ENCODE assay signal across 13 cellular contexts in the genomic region with DNA sequence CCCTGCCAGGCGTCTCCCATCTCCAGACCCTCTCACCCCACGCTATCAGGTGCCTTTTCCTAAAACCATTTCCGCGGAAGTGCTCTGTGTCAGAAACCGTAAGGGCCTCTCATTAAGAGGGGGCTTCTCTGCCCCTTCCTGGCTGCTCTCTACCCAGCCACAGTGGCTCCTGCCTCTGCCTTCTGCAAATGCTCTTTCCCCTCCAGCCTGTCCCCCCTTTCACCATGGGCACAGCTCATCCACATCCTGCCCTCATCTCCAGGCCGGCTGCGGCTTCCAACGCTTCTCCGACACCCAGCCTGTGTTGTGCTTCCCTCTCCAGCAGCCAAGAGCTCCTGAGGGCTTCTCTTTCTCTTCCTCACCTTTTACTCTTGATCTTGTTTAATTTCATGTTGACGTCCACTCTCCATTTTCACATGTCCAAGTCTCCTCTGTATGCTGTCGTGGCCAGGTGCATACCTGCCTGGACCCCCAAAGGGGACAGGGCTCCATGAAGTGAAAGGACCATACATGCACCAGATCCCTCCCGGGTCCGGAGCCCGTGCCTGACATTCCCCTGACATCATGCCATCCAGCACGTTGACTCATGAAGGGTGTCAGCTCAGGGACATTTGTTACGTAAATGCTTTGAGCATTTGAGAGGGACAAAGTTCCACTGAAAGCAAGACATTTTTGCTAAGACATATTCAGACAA.
A peak's percentile ranks its signal among the peaks of the same experiment; 100 is the strongest.
DNase-seq lines count a peak whose midpoint lies in the region; ATAC-seq and TF ChIP-seq lines count a peak whose summit lies in the region.
"Had no signal": no experiment of that assay in that cellular context is flagged by ENCODE, and none has a peak within 500 bp of the region (broad histone marks: within the 10 kb centered on the region; RNA-seq: fewer than 3 reads in every experiment).

No MANE protein-coding gene starts in this region.

- no peaks in the 10 kb centered on the region for H3K36me3 Mint-ChIP-seq in endodermal cell (ENCODE audit: low read depth)
- H3K36me3 Mint-ChIP-seq in T-helper 17 cell (ENCODE audit: low read depth), result no peaks in the 10 kb centered on the region
- H3K36me3 Mint-ChIP-seq in activated CD8-positive, alpha-beta T cell treated with anti-CD3 and anti-CD28 coated beads, Interleukin-2, amount 10 ng/mL, durations not matched to agents 7 days and 5 days (ENCODE audit: low read depth), result no peaks in the 10 kb centered on the region
- no peaks in the 10 kb centered on the region for H3K36me3 Mint-ChIP-seq in activated CD4-positive, alpha-beta T cell treated with anti-CD3 and anti-CD28 coated beads, Interleukin-2, amount 10 ng/mL, durations not matched to agents 24 days and 14 days (ENCODE audit: low read depth)
- H3K36me3 Mint-ChIP-seq: CD4-positive, CD25-positive, alpha-beta regulatory T cell had no signal

- H3K4me3 ChIP-seq in endodermal cell (ENCODE audit: low read length) (no peak overlapping the region), neuronal stem cell (ENCODE audit: low read length in 2 of 2) (no peak overlapping the region)
- H3K4me3 ChIP-seq: BLaER1 treated with 17β-estradiol and CSF1 and Interleukin-3, amounts not matched to agents 10 nM and 100 nM had no signal

- H4K91ac ChIP-seq in neuronal stem cell (ENCODE audit: low read depth, low read length, poor library complexity), result no peak overlapping the region

- H3K18ac ChIP-seq in neuronal stem cell (ENCODE audit: low read length), result peak overlapping the region; percentile 30

- no peaks in the 10 kb centered on the region for H3K36me3 ChIP-seq in endodermal cell (ENCODE audit: control insufficient read depth, insufficient read depth, low read length)
- no peaks in the 10 kb centered on the region for H3K36me3 ChIP-seq in neuronal stem cell (replicated peaks in 1 of 2; ENCODE audit: control insufficient read depth in 2 of 2, insufficient read depth in 2 of 2, low read length in 2 of 2)
- H3K36me3 ChIP-seq: BLaER1 treated with 17β-estradiol and CSF1 and Interleukin-3, amounts not matched to agents 10 nM and 100 nM had no signal

- no peak overlapping the region for H3K23ac ChIP-seq in neuronal stem cell (ENCODE audit: low read depth, low read length, poor library complexity)

- DNase-seq in Right ventricle myocardium inferior (ENCODE audit: missing footprints), result peak; percentile 45
- DNase-seq in left cardiac atrium, result no peak
- peak; percentile 62 for DNase-seq in endodermal cell
- no peak for DNase-seq in neuronal stem cell (ENCODE audit: low spot score)
- DNase-seq in T-helper 17 cell, result no peak
- no peak for DNase-seq in activated CD8-positive, alpha-beta T cell treated with anti-CD3 and anti-CD28 coated beads, Interleukin-2, amount 10 ng/mL, durations not matched to agents 7 days and 5 days
- DNase-seq in activated CD4-positive, alpha-beta T cell treated with anti-CD3 and anti-CD28 coated beads, Interleukin-2, amount 10 ng/mL, durations not matched to agents 24 days and 14 days, result no peak
- DNase-seq: ACHN; Calu3; CD4-positive, CD25-positive, alpha-beta regulatory T cell; DMS 273 treated with DMSO at 0.1 percent for 48 hours had no signal

- H3K4me1 ChIP-seq in endodermal cell (ENCODE audit: control insufficient read depth, insufficient read depth, low read length), result no peaks in the 10 kb centered on the region
- H3K4me1 ChIP-seq in neuronal stem cell (ENCODE audit: control insufficient read depth in 2 of 2, insufficient read depth in 1 of 2, low read depth in 1 of 2, low read length in 2 of 2), result peaks cover 0 to 13% of the 10 kb centered on the region in 2 donors

- TF ChIP-seq CTCF in endodermal cell (conservative IDR thresholded peaks at IDR 0.05), result no peak

- H3K27ac ChIP-seq in endodermal cell (ENCODE audit: low read depth, low read length) (no peak overlapping the region), neuronal stem cell (replicated peaks; ENCODE audit: low read length) (no peak overlapping the region)
- H3K27ac ChIP-seq: BLaER1 treated with 17β-estradiol and CSF1 and Interleukin-3, amounts not matched to agents 10 nM and 100 nM; HL-60 had no signal

- no peak overlapping the region for H2AK5ac ChIP-seq in neuronal stem cell (ENCODE audit: low read depth, low read length)

- H2BK5ac ChIP-seq in neuronal stem cell (ENCODE audit: low read length), result peak overlapping the region; percentile 17

- intact Hi-C loops in Right ventricle myocardium inferior (cut with DNase I), result no loop called here
- intact Hi-C loops in left cardiac atrium (cut with DNase I), result no loop called here
- intact Hi-C loops in activated CD4-positive, alpha-beta T cell treated with anti-CD3 and anti-CD28 coated beads, Interleukin-2, amount 10 ng/mL, durations not matched to agents 24 days and 14 days (cut with micrococcal nuclease), result no loop called here

- H4K8ac ChIP-seq in neuronal stem cell (ENCODE audit: low read depth, low read length), result no peak overlapping the region

- H3K4me3 Mint-ChIP-seq in endodermal cell (no peak overlapping the region), T-helper 17 cell (no peak overlapping the region)
- no peak overlapping the region for H3K4me3 Mint-ChIP-seq in activated CD8-positive, alpha-beta T cell treated with anti-CD3 and anti-CD28 coated beads, Interleukin-2, amount 10 ng/mL, durations not matched to agents 7 days and 5 days
- no peak overlapping the region for H3K4me3 Mint-ChIP-seq in activated CD4-positive, alpha-beta T cell treated with anti-CD3 and anti-CD28 coated beads, Interleukin-2, amount 10 ng/mL, durations not matched to agents 24 days and 14 days
- H3K4me3 Mint-ChIP-seq: CD4-positive, CD25-positive, alpha-beta regulatory T cell had no signal

- H3K9ac ChIP-seq in endodermal cell (ENCODE audit: extremely low read depth, low read length, poor library complexity, severe bottlenecking) (no peak overlapping the region), neuronal stem cell (ENCODE audit: low read depth, low read length, poor library complexity) (no peak overlapping the region)
- H3K9ac ChIP-seq: BLaER1 treated with 17β-estradiol and CSF1 and Interleukin-3, amounts not matched to agents 10 nM and 100 nM had no signal

- CTCF ChIA-PET in activated CD8-positive, alpha-beta T cell treated with anti-CD3 and anti-CD28 coated beads, Interleukin-2, amount 10 ng/mL, durations not matched to agents 7 days and 5 days (lab: Charles Lee), result interaction anchor here (1.1 kb wide), 1 partner anchor 37 kb away, joined by 3 read pairs; no protein-coding TSS in a partner anchor

- H3K27me3 Mint-ChIP-seq in endodermal cell (ENCODE audit: insufficient read depth), result peaks cover 11% of the 10 kb centered on the region
- H3K27me3 Mint-ChIP-seq in T-helper 17 cell, result peaks cover 42% of the 10 kb centered on the region
- H3K27me3 Mint-ChIP-seq in activated CD8-positive, alpha-beta T cell treated with anti-CD3 and anti-CD28 coated beads, Interleukin-2, amount 10 ng/mL, durations not matched to agents 7 days and 5 days (ENCODE audit: low read depth), result no peaks in the 10 kb centered on the region
- H3K27me3 Mint-ChIP-seq in activated CD4-positive, alpha-beta T cell treated with anti-CD3 and anti-CD28 coated beads, Interleukin-2, amount 10 ng/mL, durations not matched to agents 24 days and 14 days, result no peaks in the 10 kb centered on the region

- no peak overlapping the region for H2AFZ ChIP-seq in neuronal stem cell (ENCODE audit: low read length)

- H3K4me2 ChIP-seq in neuronal stem cell (ENCODE audit: insufficient read depth, low read length, poor library complexity, severe bottlenecking), result no peak overlapping the region
- H3K4me2 ChIP-seq: BLaER1 treated with 17β-estradiol and CSF1 and Interleukin-3, amounts not matched to agents 10 nM and 100 nM had no signal

- H2BK15ac ChIP-seq in neuronal stem cell (ENCODE audit: low read length), result no peak overlapping the region

- no peak overlapping the region for H3K4ac ChIP-seq in neuronal stem cell (ENCODE audit: low read length)

- H3K27ac Mint-ChIP-seq in endodermal cell (no peak overlapping the region), T-helper 17 cell (no peak overlapping the region)
- H3K27ac Mint-ChIP-seq in activated CD8-positive, alpha-beta T cell treated with anti-CD3 and anti-CD28 coated beads, Interleukin-2, amount 10 ng/mL, durations not matched to agents 7 days and 5 days, result no peak overlapping the region
- no peak overlapping the region for H3K27ac Mint-ChIP-seq in activated CD4-positive, alpha-beta T cell treated with anti-CD3 and anti-CD28 coated beads, Interleukin-2, amount 10 ng/mL, durations not matched to agents 24 days and 14 days

- H3K14ac ChIP-seq in neuronal stem cell (ENCODE audit: low read length), result peak overlapping the region; percentile 42

- H3K79me1 ChIP-seq in neuronal stem cell (ENCODE audit: low read depth, low read length), result no peaks in the 10 kb centered on the region

- no peaks in the 10 kb centered on the region for H3K27me3 ChIP-seq in endodermal cell (ENCODE audit: control insufficient read depth, insufficient read depth, low read length, poor library complexity, severe bottlenecking)
- H3K27me3 ChIP-seq in neuronal stem cell (ENCODE audit: control insufficient read depth in 3 of 3, insufficient read depth in 3 of 3, low read depth in 1 of 3, low read length in 3 of 3), result peaks cover 0 to 2% (median 0%) of the 10 kb centered on the region in 3 experiments
- H3K27me3 ChIP-seq: BLaER1 treated with 17β-estradiol and CSF1 and Interleukin-3, amounts not matched to agents 10 nM and 100 nM had no signal

- H2BK120ac ChIP-seq in neuronal stem cell (ENCODE audit: low read depth, low read length), result no peak overlapping the region

- no peak overlapping the region for H2BK12ac ChIP-seq in neuronal stem cell (ENCODE audit: low read length)

- H3K9me3 ChIP-seq in endodermal cell (ENCODE audit: control insufficient read depth, low read length) (no peaks in the 10 kb centered on the region), neuronal stem cell (replicated peaks in 1 of 2; ENCODE audit: control insufficient read depth in 2 of 2, insufficient read depth in 1 of 2, low read depth in 1 of 2, low read length in 2 of 2) (no peaks in the 10 kb centered on the region), T-helper 17 cell (ENCODE audit: control insufficient read depth, low read length, poor library complexity, severe bottlenecking) (no peaks in the 10 kb centered on the region)

- H3K9me3 Mint-ChIP-seq in endodermal cell, result peaks cover 1% of the 10 kb centered on the region
- H3K9me3 Mint-ChIP-seq in activated CD8-positive, alpha-beta T cell treated with anti-CD3 and anti-CD28 coated beads, Interleukin-2, amount 10 ng/mL, durations not matched to agents 7 days and 5 days (ENCODE audit: insufficient read depth), result no peaks in the 10 kb centered on the region
- no peaks in the 10 kb centered on the region for H3K9me3 Mint-ChIP-seq in activated CD4-positive, alpha-beta T cell treated with anti-CD3 and anti-CD28 coated beads, Interleukin-2, amount 10 ng/mL, durations not matched to agents 24 days and 14 days

- H3K4me1 Mint-ChIP-seq in endodermal cell (peaks cover 20% of the 10 kb centered on the region), T-helper 17 cell (no peaks in the 10 kb centered on the region)
- H3K4me1 Mint-ChIP-seq in activated CD8-positive, alpha-beta T cell treated with anti-CD3 and anti-CD28 coated beads, Interleukin-2, amount 10 ng/mL, durations not matched to agents 7 days and 5 days (ENCODE audit: low read depth), result no peaks in the 10 kb centered on the region
- peaks cover 2% of the 10 kb centered on the region for H3K4me1 Mint-ChIP-seq in activated CD4-positive, alpha-beta T cell treated with anti-CD3 and anti-CD28 coated beads, Interleukin-2, amount 10 ng/mL, durations not matched to agents 24 days and 14 days
- H3K4me1 Mint-ChIP-seq: CD4-positive, CD25-positive, alpha-beta regulatory T cell had no signal

- ATAC-seq in Right ventricle myocardium inferior (no peak), left cardiac atrium (no peak), T-helper 17 cell (no peak)
- no peak for ATAC-seq in activated CD8-positive, alpha-beta T cell treated with anti-CD3 and anti-CD28 coated beads, Interleukin-2, amount 10 ng/mL, durations not matched to agents 7 days and 5 days

- 85 to 88% methylated on average over 14 to 16 of the region's 16 CpGs for WGBS in endodermal cell (ENCODE audit: insufficient coverage in 1 of 2, insufficient read length in 1 of 2), 2 experiments
- no CpG with 5 or more reads among the region's 16 CpGs for WGBS in neuronal stem cell (ENCODE audit: extremely low coverage in 2 of 2, insufficient read length in 2 of 2, insufficient replicate concordance in 1 of 2), 2 donors

- POLR2A ChIA-PET in activated CD8-positive, alpha-beta T cell treated with anti-CD3 and anti-CD28 coated beads, Interleukin-2, amount 10 ng/mL, durations not matched to agents 7 days and 5 days (lab: Charles Lee), result no interaction called here

Comparison
In these comparisons a context has a peak if more than half of its experiments do, and no peak if none do; other contexts are left out.
1. DNase-seq: peak in Right ventricle myocardium inferior (single experiment) and endodermal cell (single experiment); none in left cardiac atrium (single experiment), neuronal stem cell (single experiment), T-helper 17 cell (0 of 3), activated CD8-positive, alpha-beta T cell treated with anti-CD3 and anti-CD28 coated beads, Interleukin-2, amount 10 ng/mL, durations not matched to agents 7 days and 5 days (single experiment) and activated CD4-positive, alpha-beta T cell treated with anti-CD3 and anti-CD28 coated beads, Interleukin-2, amount 10 ng/mL, durations not matched to agents 24 days and 14 days (single experiment).